Comparison of ENCODE assay signal across 23 cellular contexts in genomic region chr3:22115581-22115980, GRCh38.
"Had no signal": no experiment of that assay in that cellular context is flagged by ENCODE, and none has a peak within 500 bp of the region (broad histone marks: within the 10 kb centered on the region; RNA-seq: fewer than 3 reads in every experiment).

No MANE protein-coding gene starts in this region.

- DNase-seq: activated CD4-positive, alpha-beta T cell treated with anti-CD3 and anti-CD28 coated beads, Interleukin-2, amount 10 ng/mL, durations not matched to agents 7 days and 5 days; activated CD4-positive, CD25-positive, alpha-beta regulatory T cell; activated naive CD4-positive, alpha-beta T cell treated with anti-CD3 and anti-CD28 coated beads for 36 hours; activated naive CD8-positive, alpha-beta T cell treated with anti-CD3 and anti-CD28 coated beads, Interleukin-2, amount 50 U/mL, for 24 hours; body of pancreas; cerebellar nuclear complex; effector memory CD8-positive, alpha-beta T cell; hypothalamus; kidney glomerular epithelial cell; left ventricle myocardium superior; mesendoderm; natural killer cell; posterior cingulate gyrus; stimulated activated CD4-positive, alpha-beta T cell treated with anti-CD3 and anti-CD28 coated beads, Interleukin-4, amount 100 ng/mL, for 4 hours; stimulated activated CD8-positive, alpha-beta memory T cell treated with anti-CD3 and anti-CD28 coated beads, Interleukin-4, amount 100 ng/mL, for 48 hours; stimulated activated naive CD8-positive, alpha-beta T cell treated with anti-CD3 and anti-CD28 coated beads, Interleukin-15, Interleukin-2, amounts not matched to agents 100 U/mL and 50 U/mL, for 24 hours; SW 1271 had no signal

- H3K36me3 ChIP-seq: neutrophil, right atrium auricular region had no signal

- H3K4me1 ChIP-seq: right atrium auricular region had no signal

- H3K9me3 Mint-ChIP-seq: activated CD4-positive, alpha-beta T cell treated with anti-CD3 and anti-CD28 coated beads, Interleukin-2, amount 10 ng/mL, durations not matched to agents 7 days and 5 days; activated naive CD4-positive, alpha-beta T cell treated with anti-CD3 and anti-CD28 coated beads for 36 hours; activated naive CD8-positive, alpha-beta T cell treated with anti-CD3 and anti-CD28 coated beads, Interleukin-2, amount 50 U/mL, for 24 hours; activated T-helper 17 cell treated with anti-CD3 and anti-CD28 coated beads, Interleukin-2, amount 50 U/mL, for 72 hours; dendritic cell treated with granulocyte-macrophage colony-stimulating factor and Interleukin-4, amounts not matched to agents 40 ng/mL and 50 ng/mL, for 4 days; T-helper 2 cell treated with Interferon-gamma antibody and Interleukin-4, amounts not matched to agents 5 μg/mL and 100 μg/mL, for 36 hours had no signal

- H3K27ac ChIP-seq: body of pancreas, neutrophil, right atrium auricular region had no signal

- H3K9me3 ChIP-seq: body of pancreas, neutrophil, right atrium auricular region had no signal

- H3K27me3 ChIP-seq: body of pancreas, neutrophil, right atrium auricular region had no signal

- ATAC-seq: activated naive CD8-positive, alpha-beta T cell treated with anti-CD3 and anti-CD28 coated beads, Interleukin-2, amount 50 U/mL, for 24 hours; activated T-helper 17 cell treated with anti-CD3 and anti-CD28 coated beads, Interleukin-2, amount 50 U/mL, for 72 hours; body of pancreas; effector memory CD8-positive, alpha-beta T cell; left ventricle myocardium superior; natural killer cell; stimulated activated naive CD8-positive, alpha-beta T cell treated with anti-CD3 and anti-CD28 coated beads, Interleukin-15, Interleukin-2, amounts not matched to agents 100 U/mL and 50 U/mL, for 24 hours had no signal

- H3K36me3 Mint-ChIP-seq: natural killer cell had no signal

- H3K27ac Mint-ChIP-seq: activated CD4-positive, alpha-beta T cell treated with anti-CD3 and anti-CD28 coated beads, Interleukin-2, amount 10 ng/mL, durations not matched to agents 7 days and 5 days; activated naive CD4-positive, alpha-beta T cell treated with anti-CD3 and anti-CD28 coated beads for 36 hours; activated naive CD8-positive, alpha-beta T cell treated with anti-CD3 and anti-CD28 coated beads, Interleukin-2, amount 50 U/mL, for 24 hours; activated T-helper 17 cell treated with anti-CD3 and anti-CD28 coated beads, Interleukin-2, amount 50 U/mL, for 72 hours; dendritic cell treated with granulocyte-macrophage colony-stimulating factor and Interleukin-4, amounts not matched to agents 40 ng/mL and 50 ng/mL, for 4 days; effector memory CD8-positive, alpha-beta T cell; natural killer cell; T-helper 2 cell treated with Interferon-gamma antibody and Interleukin-4, amounts not matched to agents 5 μg/mL and 100 μg/mL, for 36 hours had no signal

- H3K4me3 ChIP-seq: body of pancreas, right atrium auricular region, smooth muscle cell had no signal

- H3K4me3 Mint-ChIP-seq: activated CD4-positive, alpha-beta T cell treated with anti-CD3 and anti-CD28 coated beads, Interleukin-2, amount 10 ng/mL, durations not matched to agents 7 days and 5 days; activated naive CD4-positive, alpha-beta T cell treated with anti-CD3 and anti-CD28 coated beads for 36 hours; activated naive CD8-positive, alpha-beta T cell treated with anti-CD3 and anti-CD28 coated beads, Interleukin-2, amount 50 U/mL, for 24 hours; activated T-helper 17 cell treated with anti-CD3 and anti-CD28 coated beads, Interleukin-2, amount 50 U/mL, for 72 hours; dendritic cell treated with granulocyte-macrophage colony-stimulating factor and Interleukin-4, amounts not matched to agents 40 ng/mL and 50 ng/mL, for 4 days; effector memory CD8-positive, alpha-beta T cell; natural killer cell; T-helper 2 cell treated with Interferon-gamma antibody and Interleukin-4, amounts not matched to agents 5 μg/mL and 100 μg/mL, for 36 hours had no signal

- H3K27me3 Mint-ChIP-seq: activated CD4-positive, alpha-beta T cell treated with anti-CD3 and anti-CD28 coated beads, Interleukin-2, amount 10 ng/mL, durations not matched to agents 7 days and 5 days; activated naive CD8-positive, alpha-beta T cell treated with anti-CD3 and anti-CD28 coated beads, Interleukin-2, amount 50 U/mL, for 24 hours; activated T-helper 17 cell treated with anti-CD3 and anti-CD28 coated beads, Interleukin-2, amount 50 U/mL, for 72 hours; dendritic cell treated with granulocyte-macrophage colony-stimulating factor and Interleukin-4, amounts not matched to agents 40 ng/mL and 50 ng/mL, for 4 days; effector memory CD8-positive, alpha-beta T cell had no signal

- H3K4me1 Mint-ChIP-seq: activated CD4-positive, alpha-beta T cell treated with anti-CD3 and anti-CD28 coated beads, Interleukin-2, amount 10 ng/mL, durations not matched to agents 7 days and 5 days; activated naive CD8-positive, alpha-beta T cell treated with anti-CD3 and anti-CD28 coated beads, Interleukin-2, amount 50 U/mL, for 24 hours; activated T-helper 17 cell treated with anti-CD3 and anti-CD28 coated beads, Interleukin-2, amount 50 U/mL, for 72 hours; natural killer cell had no signal
